9 cellular contexts compared by ENCODE assay signal in genomic region chr5:150209020-150209635, GRCh38. TPM values are rescaled to one million over a fixed set of nuclear protein-coding genes. Genes with fewer than 3 reads are reported as not detected.
DNase-seq lines count a peak whose midpoint lies in the region; ATAC-seq and TF ChIP-seq lines count a peak whose summit lies in the region.
"Had no signal": no experiment of that assay in that cellular context is flagged by ENCODE, and none has a peak within 500 bp of the region (broad histone marks: within the 10 kb centered on the region; RNA-seq: fewer than 3 reads in every experiment).

No MANE protein-coding gene starts in this region.

- DNase-seq in T-helper 1 cell (no peak), fibroblast of pulmonary artery (ENCODE audit: low read depth) (peak; percentile 23), GM13976 (ENCODE audit: low spot score) (no peak), NCI-H2171 (lab: John Stamatoyannopoulos, UW) (no peak)
- DNase-seq in activated CD8-positive, alpha-beta T cell treated with anti-CD3 and anti-CD28 coated beads for 36 hours: peak; percentile 58
- DNase-seq in stimulated activated naive B cell treated with anti-CD40 and anti-IgM and Interleukin-4, amounts not matched to agents 10 μg/mL and 1 μg/mL and 100 μg/mL, for 72 hours: peak; percentile 13
- DNase-seq in activated T-helper 2 cell treated with anti-CD3 and anti-CD28 coated beads, Interferon-gamma antibody, Interleukin-2, Interleukin-4, amounts not matched to agents 10 μg/mL and 5 μg/mL and 100 μg/mL, durations not matched to agents 14 hours and 24 hours and 36 hours (ENCODE audit: low spot score): no peak
- DNase-seq: left cardiac atrium had no signal

- peaks cover 24% of the 10 kb centered on the region for H3K27me3 Mint-ChIP-seq in T-helper 1 cell treated with Interleukin-12 subunit alpha and Interleukin-12 subunit beta and Interleukin-4 antibody, amounts not matched to agents 30 μg/mL and 1 μg/mL, for 36 hours (ENCODE audit: low read depth)
- peaks cover 3% of the 10 kb centered on the region for H3K27me3 Mint-ChIP-seq in activated CD8-positive, alpha-beta T cell treated with anti-CD3 and anti-CD28 coated beads for 36 hours
- peaks cover 45 to 46% of the 10 kb centered on the region in 2 donors for H3K27me3 Mint-ChIP-seq in stimulated activated naive B cell treated with anti-CD40 and anti-IgM and Interleukin-4, amounts not matched to agents 10 μg/mL and 1 μg/mL and 100 μg/mL, for 72 hours
- H3K27me3 Mint-ChIP-seq in activated T-helper 2 cell treated with anti-CD3 and anti-CD28 coated beads, Interferon-gamma antibody, Interleukin-2, Interleukin-4, amounts not matched to agents 10 μg/mL and 5 μg/mL and 100 μg/mL, durations not matched to agents 14 hours and 24 hours and 36 hours (ENCODE audit: low read depth): peaks cover 13% of the 10 kb centered on the region

- H3K27ac Mint-ChIP-seq in T-helper 1 cell treated with Interleukin-12 subunit alpha and Interleukin-12 subunit beta and Interleukin-4 antibody, amounts not matched to agents 30 μg/mL and 1 μg/mL, for 36 hours: peak overlapping the region; percentile 41
- no peak overlapping the region for H3K27ac Mint-ChIP-seq in activated CD8-positive, alpha-beta T cell treated with anti-CD3 and anti-CD28 coated beads for 36 hours
- H3K27ac Mint-ChIP-seq in stimulated activated naive B cell treated with anti-CD40 and anti-IgM and Interleukin-4, amounts not matched to agents 10 μg/mL and 1 μg/mL and 100 μg/mL, for 72 hours: no peak overlapping the region
- H3K27ac Mint-ChIP-seq in activated T-helper 2 cell treated with anti-CD3 and anti-CD28 coated beads, Interferon-gamma antibody, Interleukin-2, Interleukin-4, amounts not matched to agents 10 μg/mL and 5 μg/mL and 100 μg/mL, durations not matched to agents 14 hours and 24 hours and 36 hours: no peak overlapping the region

- no peak for TF ChIP-seq CTCF in activated CD8-positive, alpha-beta T cell treated with anti-CD3 and anti-CD28 coated beads for 36 hours (IDR thresholded peaks at IDR 0.05)
- TF ChIP-seq CTCF in fibroblast of pulmonary artery (IDR thresholded peaks at IDR 0.05; ENCODE audit: low read length, missing control alignments): no peak
- no peak for TF ChIP-seq CTCF in GM13976 (IDR thresholded peaks at IDR 0.05; ENCODE audit: borderline replicate concordance, control extremely low read depth, extremely low read depth, insufficient read depth, missing control alignments)

- POLR2A ChIA-PET in activated CD8-positive, alpha-beta T cell treated with anti-CD3 and anti-CD28 coated beads for 36 hours (lab: Charles Lee): no interaction called here

- H3K4me3 Mint-ChIP-seq in T-helper 1 cell treated with Interleukin-12 subunit alpha and Interleukin-12 subunit beta and Interleukin-4 antibody, amounts not matched to agents 30 μg/mL and 1 μg/mL, for 36 hours: no peak overlapping the region
- H3K4me3 Mint-ChIP-seq in activated CD8-positive, alpha-beta T cell treated with anti-CD3 and anti-CD28 coated beads for 36 hours: no peak overlapping the region
- H3K4me3 Mint-ChIP-seq in stimulated activated naive B cell treated with anti-CD40 and anti-IgM and Interleukin-4, amounts not matched to agents 10 μg/mL and 1 μg/mL and 100 μg/mL, for 72 hours: peak overlapping the region; percentile 11 to 39
- no peak overlapping the region for H3K4me3 Mint-ChIP-seq in activated T-helper 2 cell treated with anti-CD3 and anti-CD28 coated beads, Interferon-gamma antibody, Interleukin-2, Interleukin-4, amounts not matched to agents 10 μg/mL and 5 μg/mL and 100 μg/mL, durations not matched to agents 14 hours and 24 hours and 36 hours (ENCODE audit: low read depth)

- intact Hi-C loops in activated CD8-positive, alpha-beta T cell treated with anti-CD3 and anti-CD28 coated beads for 36 hours (cut with micrococcal nuclease): no loop called here
- intact Hi-C loops in activated T-helper 2 cell treated with anti-CD3 and anti-CD28 coated beads, Interferon-gamma antibody, Interleukin-2, Interleukin-4, amounts not matched to agents 10 μg/mL and 5 μg/mL and 100 μg/mL, durations not matched to agents 14 hours and 24 hours and 36 hours (cut with micrococcal nuclease): no loop called here

- H3K4me3 ChIP-seq in fibroblast of pulmonary artery (replicated peaks; ENCODE audit: low read depth, low read length): no peak overlapping the region

- CTCF ChIA-PET in activated CD8-positive, alpha-beta T cell treated with anti-CD3 and anti-CD28 coated beads for 36 hours (lab: Charles Lee): interaction anchor here (1.2 to 2.4 kb wide), 2 partner anchors 10 to 47 kb away, joined by 3 to 8 read pairs; no protein-coding TSS in a partner anchor

- peaks cover 8% of the 10 kb centered on the region for H3K4me1 Mint-ChIP-seq in T-helper 1 cell treated with Interleukin-12 subunit alpha and Interleukin-12 subunit beta and Interleukin-4 antibody, amounts not matched to agents 30 μg/mL and 1 μg/mL, for 36 hours (ENCODE audit: low read depth)
- H3K4me1 Mint-ChIP-seq in activated CD8-positive, alpha-beta T cell treated with anti-CD3 and anti-CD28 coated beads for 36 hours (ENCODE audit: low read depth): peaks cover 20% of the 10 kb centered on the region
- H3K4me1 Mint-ChIP-seq in stimulated activated naive B cell treated with anti-CD40 and anti-IgM and Interleukin-4, amounts not matched to agents 10 μg/mL and 1 μg/mL and 100 μg/mL, for 72 hours: peaks cover 5 to 8% of the 10 kb centered on the region in 2 donors
- H3K4me1 Mint-ChIP-seq in activated T-helper 2 cell treated with anti-CD3 and anti-CD28 coated beads, Interferon-gamma antibody, Interleukin-2, Interleukin-4, amounts not matched to agents 10 μg/mL and 5 μg/mL and 100 μg/mL, durations not matched to agents 14 hours and 24 hours and 36 hours (ENCODE audit: low read depth): peaks cover 5% of the 10 kb centered on the region

- peak; percentile 74 for ATAC-seq in activated CD8-positive, alpha-beta T cell treated with anti-CD3 and anti-CD28 coated beads for 36 hours
- ATAC-seq in stimulated activated naive B cell treated with anti-CD40 and anti-IgM and Interleukin-4, amounts not matched to agents 10 μg/mL and 1 μg/mL and 100 μg/mL, for 72 hours (replicated peaks): peak; percentile 61 to 65
- ATAC-seq: left cardiac atrium had no signal

- H3K9me3 Mint-ChIP-seq in T-helper 1 cell treated with Interleukin-12 subunit alpha and Interleukin-12 subunit beta and Interleukin-4 antibody, amounts not matched to agents 30 μg/mL and 1 μg/mL, for 36 hours: no peaks in the 10 kb centered on the region
- H3K9me3 Mint-ChIP-seq in activated CD8-positive, alpha-beta T cell treated with anti-CD3 and anti-CD28 coated beads for 36 hours: no peaks in the 10 kb centered on the region
- H3K9me3 Mint-ChIP-seq in stimulated activated naive B cell treated with anti-CD40 and anti-IgM and Interleukin-4, amounts not matched to agents 10 μg/mL and 1 μg/mL and 100 μg/mL, for 72 hours: no peaks in the 10 kb centered on the region
- no peaks in the 10 kb centered on the region for H3K9me3 Mint-ChIP-seq in activated T-helper 2 cell treated with anti-CD3 and anti-CD28 coated beads, Interferon-gamma antibody, Interleukin-2, Interleukin-4, amounts not matched to agents 10 μg/mL and 5 μg/mL and 100 μg/mL, durations not matched to agents 14 hours and 24 hours and 36 hours

- no peaks in the 10 kb centered on the region for H3K36me3 Mint-ChIP-seq in T-helper 1 cell treated with Interleukin-12 subunit alpha and Interleukin-12 subunit beta and Interleukin-4 antibody, amounts not matched to agents 30 μg/mL and 1 μg/mL, for 36 hours (ENCODE audit: low read depth)
- H3K36me3 Mint-ChIP-seq in activated CD8-positive, alpha-beta T cell treated with anti-CD3 and anti-CD28 coated beads for 36 hours (ENCODE audit: low read depth): no peaks in the 10 kb centered on the region
- H3K36me3 Mint-ChIP-seq in stimulated activated naive B cell treated with anti-CD40 and anti-IgM and Interleukin-4, amounts not matched to agents 10 μg/mL and 1 μg/mL and 100 μg/mL, for 72 hours: no peaks in the 10 kb centered on the region
- H3K36me3 Mint-ChIP-seq in activated T-helper 2 cell treated with anti-CD3 and anti-CD28 coated beads, Interferon-gamma antibody, Interleukin-2, Interleukin-4, amounts not matched to agents 10 μg/mL and 5 μg/mL and 100 μg/mL, durations not matched to agents 14 hours and 24 hours and 36 hours (ENCODE audit: low read depth): no peaks in the 10 kb centered on the region

- in situ Hi-C loops in GM13976 (cut with MboI; ENCODE audit: low sequenced_read_pairs, unreplicated experiment): no loop called here

RNA-seq across cellular contexts. Expression of gene SLC6A7, which starts 19.3 kb away (rescaled TPM):
- not detected for total RNA-seq in activated CD8-positive, alpha-beta T cell treated with anti-CD3 and anti-CD28 coated beads for 36 hours
- total RNA-seq in activated T-helper 2 cell treated with anti-CD3 and anti-CD28 coated beads, Interferon-gamma antibody, Interleukin-2, Interleukin-4, amounts not matched to agents 10 μg/mL and 5 μg/mL and 100 μg/mL, durations not matched to agents 14 hours and 24 hours and 36 hours: not detected in 2 replicates
- total RNA-seq: left cardiac atrium had no signal

RNA-seq across cellular contexts. Expression of gene CDX1, which starts 42.5 kb away (rescaled TPM):
- not detected for total RNA-seq in activated CD8-positive, alpha-beta T cell treated with anti-CD3 and anti-CD28 coated beads for 36 hours
- not detected in 2 replicates for total RNA-seq in activated T-helper 2 cell treated with anti-CD3 and anti-CD28 coated beads, Interferon-gamma antibody, Interleukin-2, Interleukin-4, amounts not matched to agents 10 μg/mL and 5 μg/mL and 100 μg/mL, durations not matched to agents 14 hours and 24 hours and 36 hours
- total RNA-seq: left cardiac atrium had no signal

RNA-seq across cellular contexts. Expression of gene PDGFRB, which starts 53.5 kb away (rescaled TPM):
- under 1 TPM; 0.58 to 0.74 TPM for total RNA-seq in activated CD8-positive, alpha-beta T cell treated with anti-CD3 and anti-CD28 coated beads for 36 hours
- 0.46 and 1.3 TPM in 2 replicates for total RNA-seq in activated T-helper 2 cell treated with anti-CD3 and anti-CD28 coated beads, Interferon-gamma antibody, Interleukin-2, Interleukin-4, amounts not matched to agents 10 μg/mL and 5 μg/mL and 100 μg/mL, durations not matched to agents 14 hours and 24 hours and 36 hours

Comparison
In these comparisons a context has a peak if more than half of its experiments do, and no peak if none do; other contexts are left out.
1. H3K4me3 Mint-ChIP-seq: peak in stimulated activated naive B cell treated with anti-CD40 and anti-IgM and Interleukin-4, amounts not matched to agents 10 μg/mL and 1 μg/mL and 100 μg/mL, for 72 hours (2 of 2); none in T-helper 1 cell treated with Interleukin-12 subunit alpha and Interleukin-12 subunit beta and Interleukin-4 antibody, amounts not matched to agents 30 μg/mL and 1 μg/mL, for 36 hours (single experiment), activated CD8-positive, alpha-beta T cell treated with anti-CD3 and anti-CD28 coated beads for 36 hours (single experiment) and activated T-helper 2 cell treated with anti-CD3 and anti-CD28 coated beads, Interferon-gamma antibody, Interleukin-2, Interleukin-4, amounts not matched to agents 10 μg/mL and 5 μg/mL and 100 μg/mL, durations not matched to agents 14 hours and 24 hours and 36 hours (single experiment).
2. DNase-seq: peak in activated CD8-positive, alpha-beta T cell treated with anti-CD3 and anti-CD28 coated beads for 36 hours (single experiment), fibroblast of pulmonary artery (single experiment) and stimulated activated naive B cell treated with anti-CD40 and anti-IgM and Interleukin-4, amounts not matched to agents 10 μg/mL and 1 μg/mL and 100 μg/mL, for 72 hours (single experiment); none in T-helper 1 cell (0 of 5), activated T-helper 2 cell treated with anti-CD3 and anti-CD28 coated beads, Interferon-gamma antibody, Interleukin-2, Interleukin-4, amounts not matched to agents 10 μg/mL and 5 μg/mL and 100 μg/mL, durations not matched to agents 14 hours and 24 hours and 36 hours (single experiment), GM13976 (single experiment) and NCI-H2171 (single experiment).